ENCODE assay signal across 29 cellular contexts in the genomic region with DNA sequence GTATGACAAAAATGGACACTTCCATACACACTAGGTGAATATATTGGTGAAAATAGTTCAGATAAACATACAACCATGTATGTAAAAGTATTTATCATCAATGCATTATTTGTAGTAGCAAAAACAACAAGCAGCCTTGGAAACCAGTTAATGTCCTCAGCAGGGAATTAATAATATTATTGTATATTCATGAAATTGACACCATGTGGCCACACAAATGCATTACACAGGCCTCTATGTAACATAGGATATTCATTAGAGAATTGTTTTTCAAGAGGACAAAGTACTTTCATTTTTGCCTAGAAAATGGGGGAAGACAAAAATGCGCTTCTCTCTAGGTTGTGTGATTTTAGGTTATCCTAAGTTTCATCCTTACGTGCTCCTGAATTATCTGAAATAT. TPM values are rescaled to one million over a fixed set of nuclear protein-coding genes. Genes with fewer than 3 reads are reported as not detected.
A peak's percentile ranks its signal among the peaks of the same experiment; 100 is the strongest.
DNase-seq lines count a peak whose midpoint lies in the region; ATAC-seq, FAIRE-seq and TF ChIP-seq lines count a peak whose summit lies in the region.
"Had no signal": no experiment of that assay in that cellular context is flagged by ENCODE, and none has a peak within 500 bp of the region (broad histone marks: within the 10 kb centered on the region; RNA-seq: fewer than 3 reads in every experiment).

No MANE protein-coding gene starts in this region.

- H3K79me2 ChIP-seq in HepG2 (ENCODE audit: insufficient read depth, low read length) (no peaks in the 10 kb centered on the region), hepatocyte (peaks cover 8% of the 10 kb centered on the region)

- H4K20me1 ChIP-seq in HepG2 (ENCODE audit: insufficient read depth, low read length): no peaks in the 10 kb centered on the region
- peaks cover 6% of the 10 kb centered on the region for H4K20me1 ChIP-seq in hepatocyte (ENCODE audit: insufficient read depth, poor library complexity, severe bottlenecking)

- no peak for TF ChIP-seq RAD21 in HepG2 (CRISPR knock-in tag; IDR thresholded peaks at IDR 0.05)

- ATAC-seq in HepG2 (no peak), right lobe of liver (no peak), T-helper 17 cell (no peak), memory B cell (ENCODE audit: low read depth) (no peak), GM21528 (IDR thresholded peaks at IDR 0.05; ENCODE audit: low FRiP score, unreplicated experiment) (no peak)
- ATAC-seq: activated T-cell treated with anti-CD3 and anti-CD28 coated beads, Interleukin-2, amount 50 U/mL, for 72 hours; effector memory CD8-positive, alpha-beta T cell; gastroesophageal sphincter; stimulated activated naive CD8-positive, alpha-beta T cell treated with anti-CD3 and anti-CD28 coated beads, Interleukin-15, Interleukin-2, amounts not matched to agents 100 U/mL and 50 U/mL, for 24 hours; T-cell had no signal

- H3K9me2 ChIP-seq in hepatocyte (replicated peaks; ENCODE audit: insufficient read depth): no peaks in the 10 kb centered on the region

- CTCF ChIA-PET in HepG2 (lab: Yijun Ruan, JAX; ENCODE audit: low intra/inter-chr PET ratio, low total read pairs): no interaction called here

- H3K4me3 ChIP-seq in HepG2 (replicated peaks in 1 of 3; ENCODE audit: insufficient read depth in 1 of 3, low read depth in 2 of 3, low read length in 3 of 3) (no peak overlapping the region), right lobe of liver (no peak overlapping the region), hepatocyte (no peak overlapping the region)
- H3K4me3 ChIP-seq: esophagus squamous epithelium, gastroesophageal sphincter, lung, tibial nerve had no signal

- intact Hi-C loops in HepG2 (cut with micrococcal nuclease; ENCODE audit: unreplicated experiment): no loop called here
- intact Hi-C loops in right lobe of liver (cut with DNase I): no loop called here

- H3K36me3 Mint-ChIP-seq in T-helper 17 cell (ENCODE audit: low read depth): peaks cover 2% of the 10 kb centered on the region
- peaks cover 17% of the 10 kb centered on the region for H3K36me3 Mint-ChIP-seq in memory B cell

- H3K27me3 Mint-ChIP-seq in T-helper 17 cell: no peaks in the 10 kb centered on the region
- no peaks in the 10 kb centered on the region for H3K27me3 Mint-ChIP-seq in memory B cell

- H3K9ac ChIP-seq in HepG2 (ENCODE audit: insufficient read depth, low read depth, low read length): no peak overlapping the region

- peaks cover 12% of the 10 kb centered on the region for H3K4me1 Mint-ChIP-seq in T-helper 17 cell
- H3K4me1 Mint-ChIP-seq in memory B cell: peaks cover 13% of the 10 kb centered on the region

- H3K4me3 Mint-ChIP-seq in T-helper 17 cell (no peak overlapping the region), memory B cell (no peak overlapping the region)
- H3K4me3 Mint-ChIP-seq: activated naive CD4-positive, alpha-beta T cell treated with anti-CD3 and anti-CD28 coated beads, Interleukin-2, amount 10 ng/mL, durations not matched to agents 7 days and 5 days; activated T-cell treated with anti-CD3 and anti-CD28 coated beads, Interleukin-2, amount 50 U/mL, for 72 hours; effector memory CD8-positive, alpha-beta T cell; T-cell had no signal

- H3K36me3 ChIP-seq in HepG2 (replicated peaks in 1 of 2; ENCODE audit: control insufficient read depth in 1 of 2, insufficient read depth in 2 of 2, low read length in 2 of 2) (peaks cover 6 to 36% of the 10 kb centered on the region in 2 experiments), right lobe of liver (peaks cover 0 to 10% (median 0%) of the 10 kb centered on the region in 4 donors), hepatocyte (replicated peaks; ENCODE audit: insufficient read depth, low read depth) (no peaks in the 10 kb centered on the region)

- H3K9me3 ChIP-seq in HepG2 (ENCODE audit: low read length) (no peaks in the 10 kb centered on the region), right lobe of liver (no peaks in the 10 kb centered on the region), T-helper 17 cell (ENCODE audit: control insufficient read depth, low read length, poor library complexity, severe bottlenecking) (no peaks in the 10 kb centered on the region), hepatocyte (ENCODE audit: low read depth) (no peaks in the 10 kb centered on the region)
- H3K9me3 ChIP-seq: esophagus squamous epithelium, gastroesophageal sphincter, tibial nerve had no signal

- H3K4me2 ChIP-seq in HepG2 (ENCODE audit: low read depth, low read length) (no peak overlapping the region), hepatocyte (no peak overlapping the region)

- DNase-seq in HepG2 (ENCODE audit: low spot score) (no peak), right lobe of liver (no peak), T-helper 17 cell (no peak), memory B cell (ENCODE audit: low spot score in 2 of 2) (no peak), hepatocyte (ENCODE audit: low spot score) (no peak), AG08396 (ENCODE audit: low spot score) (no peak), T-helper 9 cell (no peak)
- DNase-seq: ACHN; activated CD4-positive, alpha-beta T cell treated with anti-CD3 and anti-CD28 coated beads for 4 hours; activated naive CD4-positive, alpha-beta T cell treated with anti-CD3 and anti-CD28 coated beads, Interleukin-2, amount 10 ng/mL, durations not matched to agents 7 days and 5 days; activated T-cell treated with anti-CD3 and anti-CD28 coated beads, Interleukin-2, amount 50 U/mL, for 72 hours; aorta; DMS153; effector memory CD8-positive, alpha-beta T cell; esophagus squamous epithelium; GDM1; H7; NCI-H1694; NCI-H526 treated with DMSO at 0.1 percent for 48 hours; nucleus accumbens; SHP77 treated with DMSO at 0.1 percent for 48 hours; stimulated activated CD4-positive, alpha-beta T cell treated with anti-CD3 and anti-CD28 coated beads, Interleukin-4, amount 100 ng/mL, for 1 hour; stimulated activated naive CD8-positive, alpha-beta T cell treated with anti-CD3 and anti-CD28 coated beads, Interleukin-15, Interleukin-2, amounts not matched to agents 100 U/mL and 50 U/mL, for 24 hours; T-cell had no signal

- BruUV-seq in HepG2 (replicated peaks; lab: Mats Ljungman, UMichigan): TSS peak; percentile 33

- H3K4me1 ChIP-seq in HepG2 (ENCODE audit: insufficient read depth, low read length) (peaks cover 25% of the 10 kb centered on the region), right lobe of liver (peaks cover 0 to 2% (median 0%) of the 10 kb centered on the region in 4 donors), hepatocyte (ENCODE audit: insufficient read depth) (no peaks in the 10 kb centered on the region)

- no peak for FAIRE-seq in HepG2 (lab: Jason Lieb, UNC)

- TF ChIP-seq EP300 in HepG2 (IDR thresholded peaks at IDR 0.05; ENCODE audit: low read depth in 2 of 2, low read length in 2 of 2) (no peak), HepG2 (CRISPR knock-in tag; IDR thresholded peaks at IDR 0.05; ENCODE audit: borderline replicate concordance) (no peak)

- peak overlapping the region; percentile 87 for H3K27ac Mint-ChIP-seq in T-helper 17 cell
- H3K27ac Mint-ChIP-seq in memory B cell: peak overlapping the region; percentile 12
- H3K27ac Mint-ChIP-seq: activated naive CD4-positive, alpha-beta T cell treated with anti-CD3 and anti-CD28 coated beads, Interleukin-2, amount 10 ng/mL, durations not matched to agents 7 days and 5 days had no signal

- in situ Hi-C loops in HepG2 (cut with HindIII; ENCODE audit: extremely low pct_ligation_motif_present, low pct_unique_long_range_greater_than_20kb): no loop called here

- no peak for TF ChIP-seq POLR2A in HepG2 (IDR thresholded peaks at IDR 0.05; ENCODE audit: insufficient read depth in 1 of 2, low read depth in 2 of 2, low read length in 2 of 2)
- no peak for TF ChIP-seq POLR2A in right lobe of liver (IDR thresholded peaks at IDR 0.05)

- H3K27me3 ChIP-seq in HepG2 (ENCODE audit: control insufficient read depth in 1 of 2, insufficient read depth in 2 of 2, low read length in 2 of 2): no peaks in the 10 kb centered on the region; a peak in 1 of 5 replicates
- no peaks in the 10 kb centered on the region for H3K27me3 ChIP-seq in right lobe of liver
- peaks cover 10% of the 10 kb centered on the region for H3K27me3 ChIP-seq in hepatocyte
- H3K27me3 ChIP-seq: gastroesophageal sphincter had no signal

- TF ChIP-seq CTCF in HepG2 (CRISPR knock-in tag; IDR thresholded peaks at IDR 0.05) (no peak), right lobe of liver (IDR thresholded peaks at IDR 0.05) (no peak), hepatocyte (IDR thresholded peaks at IDR 0.05; ENCODE audit: poor library complexity) (no peak)

- H3K27ac ChIP-seq in HepG2 (ENCODE audit: extremely low read length, insufficient read depth, low read length) (no peak overlapping the region), right lobe of liver (no peak overlapping the region), hepatocyte (no peak overlapping the region)
- H3K27ac ChIP-seq: C4-2B, gastroesophageal sphincter had no signal

- H3K9me3 Mint-ChIP-seq in memory B cell: no peaks in the 10 kb centered on the region
- H3K9me3 Mint-ChIP-seq: activated naive CD4-positive, alpha-beta T cell treated with anti-CD3 and anti-CD28 coated beads, Interleukin-2, amount 10 ng/mL, durations not matched to agents 7 days and 5 days; activated T-cell treated with anti-CD3 and anti-CD28 coated beads, Interleukin-2, amount 50 U/mL, for 72 hours; effector memory CD8-positive, alpha-beta T cell; T-cell had no signal

- H2AFZ ChIP-seq in HepG2 (ENCODE audit: low read length) (no peak overlapping the region), hepatocyte (no peak overlapping the region)

- WGBS in HepG2 (ENCODE audit: low lambda C conversion rate): 99% methylated on average over 2 of the region's 2 CpGs
- 100% methylated on average over 2 of the region's 2 CpGs for whole genome bisulfite sequencing in right lobe of liver (ENCODE audit: insufficient coverage, low coverage, low lambda C conversion rate, missing lambda C conversion rate)
- WGBS in hepatocyte (ENCODE audit: low lambda C conversion rate, missing lambda C conversion rate): 90% methylated on average over 2 of the region's 2 CpGs

- POLR2A ChIA-PET in HepG2 (lab: Yijun Ruan, JAX): no interaction called here

RNA-seq across cellular contexts. Expression of gene SPRING1, which starts 24.3 kb away (rescaled TPM):
- total RNA-seq in HepG2 (2016; rRNA removed; fragmentation: Illumina TruSeq; extraction: Trizol) (51.8 and 65.6 TPM in 2 replicates), right lobe of liver (10 to 100 TPM in 4 of 6 experiments, 1 to 10 TPM in 2; 4.9 to 18.7 (median 12.0) TPM), T-helper 17 cell (10 to 100 TPM; 17.2 to 18.5 TPM), hepatocyte (94.5 and 95.2 TPM in 2 replicates)
- total RNA-seq in HepG2 (2016; cell fraction: cytosol; rRNA removed; fragmentation: Illumina TruSeq; extraction: Trizol; ENCODE audit: low read depth): 73.3 and 84.9 TPM in 2 replicates
- 52.8 and 55.9 TPM in 2 replicates for total RNA-seq in HepG2 (2016; cell fraction: insoluble cytoplasmic fraction; rRNA removed; fragmentation: Illumina TruSeq; extraction: Trizol)
- 130 and 144 TPM in 2 replicates for total RNA-seq in HepG2 (2016; cell fraction: membrane; rRNA removed; fragmentation: Illumina TruSeq; extraction: Trizol)
- total RNA-seq in HepG2 (2016; cell fraction: nucleus; rRNA removed; fragmentation: Illumina TruSeq; extraction: Trizol): 23.5 and 30.9 TPM in 2 replicates
- polyA plus RNA-seq in HepG2 (2011; rRNA removed) (16.1 and 20.0 TPM in 2 replicates), hepatocyte (36.0 and 42.2 TPM in 2 replicates)
- polyA plus RNA-seq in HepG2 (2011; cell fraction: cytosol; rRNA removed): 10.7 and 16.5 TPM in 2 replicates
- polyA plus RNA-seq in HepG2 (2011; cell fraction: nucleus; rRNA removed): 6.8 and 7.2 TPM in 2 replicates
- polyA plus RNA-seq in HepG2 (2012): 9.0 and 11.3 TPM in 2 replicates
- 87.5 and 98.3 TPM in 2 replicates for polyA plus RNA-seq in HepG2 (2016; cell fraction: cytosol; fragmentation: Illumina TruSeq; extraction: Trizol; ENCODE audit: low read depth)
- 40.6 and 42.1 TPM in 2 replicates for polyA plus RNA-seq in HepG2 (2016; cell fraction: insoluble cytoplasmic fraction; fragmentation: Illumina TruSeq; extraction: Trizol; ENCODE audit: low read depth)
- polyA plus RNA-seq in HepG2 (2016; cell fraction: membrane; fragmentation: Illumina TruSeq; extraction: Trizol; ENCODE audit: low read depth): 97.7 TPM in 2 replicates
- 25.0 and 26.3 TPM in 2 replicates for polyA plus RNA-seq in HepG2 (2016; cell fraction: nucleus; fragmentation: Illumina TruSeq; extraction: Trizol; ENCODE audit: insufficient read depth, low read depth)
- polyA minus RNA-seq in HepG2 (2011; rRNA and poly(A)+ RNA removed; ENCODE audit: low replicate concordance): 26.4 and 35.5 TPM in 2 replicates
- 16.0 TPM in 2 replicates for polyA minus RNA-seq in HepG2 (2011; cell fraction: cytosol; rRNA and poly(A)+ RNA removed)
- 8.1 and 10.8 TPM in 2 replicates for polyA minus RNA-seq in HepG2 (2011; cell fraction: nucleus; rRNA and poly(A)+ RNA removed)

RNA-seq across cellular contexts. Expression of gene RNFT2, which starts 24.6 kb away (rescaled TPM):
- total RNA-seq in HepG2 (2016; rRNA removed; fragmentation: Illumina TruSeq; extraction: Trizol) (7.1 and 8.3 TPM in 2 replicates), right lobe of liver (1 to 10 TPM in 2 of 6 experiments, under 1 TPM in 4; 0.09 to 2.1 (median 0.75) TPM), T-helper 17 cell (1 to 10 TPM; 4.9 to 5.7 TPM), hepatocyte (2.6 and 2.9 TPM in 2 replicates)
- total RNA-seq in HepG2 (2016; cell fraction: cytosol; rRNA removed; fragmentation: Illumina TruSeq; extraction: Trizol; ENCODE audit: low read depth): 4.9 and 5.0 TPM in 2 replicates
- 6.1 and 7.2 TPM in 2 replicates for total RNA-seq in HepG2 (2016; cell fraction: insoluble cytoplasmic fraction; rRNA removed; fragmentation: Illumina TruSeq; extraction: Trizol)
- 7.4 and 8.0 TPM in 2 replicates for total RNA-seq in HepG2 (2016; cell fraction: membrane; rRNA removed; fragmentation: Illumina TruSeq; extraction: Trizol)
- 7.7 and 9.7 TPM in 2 replicates for total RNA-seq in HepG2 (2016; cell fraction: nucleus; rRNA removed; fragmentation: Illumina TruSeq; extraction: Trizol)
- polyA plus RNA-seq in HepG2 (2011; rRNA removed) (3.3 and 3.4 TPM in 2 replicates), hepatocyte (1.5 and 2.8 TPM in 2 replicates)
- 2.2 and 2.3 TPM in 2 replicates for polyA plus RNA-seq in HepG2 (2011; cell fraction: cytosol; rRNA removed)
- polyA plus RNA-seq in HepG2 (2011; cell fraction: nucleus; rRNA removed): 3.3 and 4.4 TPM in 2 replicates
- polyA plus RNA-seq in HepG2 (2012): 1.6 and 3.2 TPM in 2 replicates
- polyA plus RNA-seq in HepG2 (2016; cell fraction: cytosol; fragmentation: Illumina TruSeq; extraction: Trizol; ENCODE audit: low read depth): 1.2 TPM in 2 replicates
- polyA plus RNA-seq in HepG2 (2016; cell fraction: insoluble cytoplasmic fraction; fragmentation: Illumina TruSeq; extraction: Trizol; ENCODE audit: low read depth): 2.3 and 3.9 TPM in 2 replicates
- polyA plus RNA-seq in HepG2 (2016; cell fraction: membrane; fragmentation: Illumina TruSeq; extraction: Trizol; ENCODE audit: low read depth): 3.2 and 3.7 TPM in 2 replicates
- 10.6 and 13.3 TPM in 2 replicates for polyA plus RNA-seq in HepG2 (2016; cell fraction: nucleus; fragmentation: Illumina TruSeq; extraction: Trizol; ENCODE audit: insufficient read depth, low read depth)
- polyA minus RNA-seq in HepG2 (2011; rRNA and poly(A)+ RNA removed; ENCODE audit: low replicate concordance): 12.6 and 43.4 TPM in 2 replicates
- 5.0 and 6.7 TPM in 2 replicates for polyA minus RNA-seq in HepG2 (2011; cell fraction: cytosol; rRNA and poly(A)+ RNA removed)
- 5.2 TPM in 2 replicates for polyA minus RNA-seq in HepG2 (2011; cell fraction: nucleus; rRNA and poly(A)+ RNA removed)
